ENCODE assay signal across 8 cellular contexts in genomic region chr17:50129303-50129945, GRCh38. TPM values are rescaled to one million over a fixed set of nuclear protein-coding genes. Genes with fewer than 3 reads are reported as not detected.
DNase-seq lines count a peak whose midpoint lies in the region; ATAC-seq and TF ChIP-seq lines count a peak whose summit lies in the region.

No MANE protein-coding gene starts in this region.

- POLR2A ChIA-PET in CD8-positive, alpha-beta memory T cell (lab: Charles Lee): no interaction called here

- no peak for ATAC-seq in gastrocnemius medialis
- ATAC-seq in HG02798 (IDR thresholded peaks at IDR 0.05; ENCODE audit: poor library complexity, unreplicated experiment): no peak
- ATAC-seq in HG02763 (IDR thresholded peaks at IDR 0.05; ENCODE audit: unreplicated experiment): no peak
- no peak for ATAC-seq in HG02938 (IDR thresholded peaks at IDR 0.05; ENCODE audit: unreplicated experiment)

- no peak for TF ChIP-seq CTCF in glutamatergic neuron (IDR thresholded peaks at IDR 0.05; ENCODE audit: partially characterized antibody, unreplicated experiment)
- no peak for TF ChIP-seq CTCF in gastrocnemius medialis (IDR thresholded peaks at IDR 0.05 in 4 of 5, conservative IDR thresholded peaks at IDR 0.05 in 1 of 5)

- TF ChIP-seq RAD21 in Ishikawa (IDR thresholded peaks at IDR 0.05; ENCODE audit: low read depth): no peak

- H3K9me3 ChIP-seq in CD8-positive, alpha-beta memory T cell (ENCODE audit: low read length): no peaks in the 10 kb centered on the region
- H3K9me3 ChIP-seq in gastrocnemius medialis: no peaks in the 10 kb centered on the region

- H3K27ac Mint-ChIP-seq in CD8-positive, alpha-beta memory T cell: peak overlapping the region in 3 of 8 donors; percentile 27 to 52 (median 42)
- peak overlapping the region; percentile 94 for H3K27ac Mint-ChIP-seq in glutamatergic neuron (ENCODE audit: unreplicated experiment)

- peak; percentile 31 to 72 (median 39) for DNase-seq in CD8-positive, alpha-beta memory T cell
- peak; percentile 34 to 46 for DNase-seq in activated T-cell treated with anti-CD3 and anti-CD28 coated beads, Interleukin-2, amount 50 U/mL, for 48 hours
- DNase-seq in glutamatergic neuron (peak; percentile 82), gastrocnemius medialis (no peak)

- H3K9me3 Mint-ChIP-seq in CD8-positive, alpha-beta memory T cell: no peaks in the 10 kb centered on the region
- H3K9me3 Mint-ChIP-seq in glutamatergic neuron (ENCODE audit: unreplicated experiment): peaks cover 13% of the 10 kb centered on the region

- peak overlapping the region; percentile 62 to 78 (median 75) for H3K4me3 Mint-ChIP-seq in CD8-positive, alpha-beta memory T cell
- peak overlapping the region; percentile 100 for H3K4me3 Mint-ChIP-seq in glutamatergic neuron (ENCODE audit: unreplicated experiment)

- TF ChIP-seq POLR2A in gastrocnemius medialis (IDR thresholded peaks at IDR 0.05): no peak

- CTCF ChIA-PET in CD8-positive, alpha-beta memory T cell (lab: Charles Lee): interaction anchor here (0.9 to 1.9 kb wide), 3 partner anchors 10 to 35 kb away, joined by 3 to 8 read pairs (median 7); no protein-coding TSS in a partner anchor

- H3K27ac ChIP-seq in CD8-positive, alpha-beta memory T cell (ENCODE audit: low read depth, low read length): no peak overlapping the region
- peak overlapping the region in 1 of 4 donors; percentile 43 for H3K27ac ChIP-seq in gastrocnemius medialis

- peaks cover 0 to 9% (median 0%) of the 10 kb centered on the region in 3 donors for H3K36me3 Mint-ChIP-seq in CD8-positive, alpha-beta memory T cell
- no peaks in the 10 kb centered on the region for H3K36me3 Mint-ChIP-seq in glutamatergic neuron (ENCODE audit: unreplicated experiment)

- in situ Hi-C loops in gastrocnemius medialis (cut with MboI; ENCODE audit: low sequenced_read_pairs in 4 of 4): no loop called here

- TF ChIP-seq EP300 in Ishikawa (IDR thresholded peaks at IDR 0.05; ENCODE audit: borderline replicate concordance): no peak

- H3K36me3 ChIP-seq in CD8-positive, alpha-beta memory T cell (ENCODE audit: insufficient read depth, low read length): peaks cover 3% of the 10 kb centered on the region
- H3K36me3 ChIP-seq in gastrocnemius medialis: no peaks in the 10 kb centered on the region

- H3K27me3 ChIP-seq in CD8-positive, alpha-beta memory T cell (ENCODE audit: insufficient read depth, low read length, poor library complexity, severe bottlenecking): peaks cover 6% of the 10 kb centered on the region
- H3K27me3 ChIP-seq in gastrocnemius medialis: peaks cover 0 to 4% (median 0%) of the 10 kb centered on the region in 3 donors

- no peak overlapping the region for H3K4me3 ChIP-seq in CD8-positive, alpha-beta memory T cell (ENCODE audit: low read length)
- peak overlapping the region; percentile 52 to 64 (median 54) for H3K4me3 ChIP-seq in gastrocnemius medialis

- peaks cover 23 to 41% (median 32%) of the 10 kb centered on the region in 3 donors for H3K4me1 Mint-ChIP-seq in CD8-positive, alpha-beta memory T cell
- peaks cover 30% of the 10 kb centered on the region for H3K4me1 Mint-ChIP-seq in glutamatergic neuron (ENCODE audit: low read depth, unreplicated experiment)

- intact Hi-C loops in gastrocnemius medialis (cut with DNase I; ENCODE audit: low total_unique reads): no loop called here

- peaks cover 5 to 15% of the 10 kb centered on the region in 2 donors for H3K27me3 Mint-ChIP-seq in CD8-positive, alpha-beta memory T cell
- H3K27me3 Mint-ChIP-seq in glutamatergic neuron (ENCODE audit: unreplicated experiment): peaks cover 24% of the 10 kb centered on the region

- H3K4me1 ChIP-seq in CD8-positive, alpha-beta memory T cell (ENCODE audit: insufficient read depth, low read length): peaks cover 16% of the 10 kb centered on the region
- peaks cover 28 to 40% of the 10 kb centered on the region in 2 donors for H3K4me1 ChIP-seq in gastrocnemius medialis

TF ChIP-seq in Ishikawa, 13 proteins besides CTCF, POLR2A, EP300 and RAD21:
- TF ChIP-seq NFIC (IDR thresholded peaks at IDR 0.05): no peak
- no peak for TF ChIP-seq CEBPB (IDR thresholded peaks at IDR 0.05)
- TF ChIP-seq TEAD4 (IDR thresholded peaks at IDR 0.05): no peak
- no peak for TF ChIP-seq TCF12 (IDR thresholded peaks at IDR 0.05; ENCODE audit: low read depth)
- TF ChIP-seq TAF1 (IDR thresholded peaks at IDR 0.05; ENCODE audit: low read depth): no peak
- TF ChIP-seq REST (IDR thresholded peaks at IDR 0.05; ENCODE audit: low read depth): no peak
- TF ChIP-seq FOXM1 (IDR thresholded peaks at IDR 0.05; ENCODE audit: borderline replicate concordance, low read depth): no peak
- TF ChIP-seq MAX (IDR thresholded peaks at IDR 0.05): 0 out of 2 replicates have a peak, but pooled peaks have one; percentile 3

RNA-seq across cellular contexts. Expression of gene SAMD14, which starts 0.5 kb away (rescaled TPM):
- 1 to 10 TPM in 1 of 2 experiments, under 1 TPM in 1; 0.92 to 1.3 TPM for total RNA-seq in CD8-positive, alpha-beta memory T cell
- polyA plus RNA-seq in CD8-positive, alpha-beta memory T cell: not detected
- 95.0 TPM for total RNA-seq in glutamatergic neuron (ENCODE audit: unreplicated experiment)
- total RNA-seq in gastrocnemius medialis: 1 to 10 TPM in 1 of 4 donors, under 1 TPM in 2, not detected in 1; 0.04 to 3.8 (median 0.31) TPM

RNA-seq across cellular contexts. Expression of gene PPP1R9B, which starts 21.1 kb away (rescaled TPM):
- 10 to 100 TPM; 86.9 to 89.0 TPM for total RNA-seq in CD8-positive, alpha-beta memory T cell
- polyA plus RNA-seq in CD8-positive, alpha-beta memory T cell: 1.7 TPM
- total RNA-seq in glutamatergic neuron (ENCODE audit: unreplicated experiment) (74.0 TPM), gastrocnemius medialis (10 to 100 TPM in 2 of 4 donors, 1 to 10 TPM in 2; 4.7 to 18.8 (median 11.0) TPM)

RNA-seq across cellular contexts. Expression of gene PDK2, which starts 34.3 kb away (rescaled TPM):
- total RNA-seq in CD8-positive, alpha-beta memory T cell: 10 to 100 TPM; 19.5 to 22.4 TPM
- polyA plus RNA-seq in CD8-positive, alpha-beta memory T cell: 41.2 TPM
- total RNA-seq in glutamatergic neuron (ENCODE audit: unreplicated experiment): 36.9 TPM
- 100 to 1,000 TPM; 111 to 335 (median 124) TPM for total RNA-seq in gastrocnemius medialis

RNA-seq across cellular contexts. Expression of gene SGCA, which starts 36.4 kb away (rescaled TPM):
- total RNA-seq in CD8-positive, alpha-beta memory T cell: under 1 TPM in 1 of 2 experiments, not detected in 1; 0.31 TPM
- polyA plus RNA-seq in CD8-positive, alpha-beta memory T cell: not detected
- total RNA-seq in glutamatergic neuron (ENCODE audit: unreplicated experiment) (1.3 TPM), gastrocnemius medialis (100 to 1,000 TPM; 227 to 385 (median 292) TPM)

Comparison
In these comparisons a context has a peak if more than half of its experiments do, and no peak if none do; other contexts are left out.
1. DNase-seq: peak in CD8-positive, alpha-beta memory T cell (5 of 5), activated T-cell treated with anti-CD3 and anti-CD28 coated beads, Interleukin-2, amount 50 U/mL, for 48 hours (2 of 2) and glutamatergic neuron (single experiment); none in gastrocnemius medialis (0 of 2).
2. RNA of gene SAMD14, which starts 0.5 kb away (total RNA-seq): 95.0 TPM in glutamatergic neuron (single experiment); 0.92 to 1.3 TPM in CD8-positive, alpha-beta memory T cell and 0.04 to 3.8 TPM in gastrocnemius medialis; every median in the first group is over 10 times any median in the second.